ENCODE assay signal across 16 cellular contexts in genomic region chr21:33855190-33855589, GRCh38.
A peak's percentile ranks its signal among the peaks of the same experiment; 100 is the strongest.
DNase-seq lines count a peak whose midpoint lies in the region; ATAC-seq and TF ChIP-seq lines count a peak whose summit lies in the region.
"Had no signal": no experiment of that assay in that cellular context is flagged by ENCODE, and none has a peak within 500 bp of the region (broad histone marks: within the 10 kb centered on the region; RNA-seq: fewer than 3 reads in every experiment).

No MANE protein-coding gene starts in this region.

- H3K79me2 ChIP-seq in OCI-LY1 (ENCODE audit: insufficient read depth, low read length), result no peaks in the 10 kb centered on the region

- no peaks in the 10 kb centered on the region for H4K20me1 ChIP-seq in OCI-LY1 (ENCODE audit: insufficient read depth, low read length)

- no peak overlapping the region for H3K4me3 ChIP-seq in OCI-LY1 (ENCODE audit: low read depth, low read length, poor library complexity, severe bottlenecking)
- H3K4me3 ChIP-seq: colonic mucosa, SJSA1 had no signal

- H3K36me3 Mint-ChIP-seq in chondrocyte (ENCODE audit: low read depth), result no peaks in the 10 kb centered on the region
- H3K36me3 Mint-ChIP-seq: naive thymus-derived CD4-positive, alpha-beta T cell had no signal

- no peaks in the 10 kb centered on the region for H3K9me3 Mint-ChIP-seq in chondrocyte (ENCODE audit: low read depth)
- H3K9me3 Mint-ChIP-seq: naive thymus-derived CD4-positive, alpha-beta T cell had no signal

- no peaks in the 10 kb centered on the region for H3K27me3 Mint-ChIP-seq in chondrocyte (ENCODE audit: low read depth)

- no peaks in the 10 kb centered on the region for H3F3A ChIP-seq in OCI-LY1 (ENCODE audit: insufficient read depth, low read length)

- H3K27ac ChIP-seq in 22Rv1, result no peak overlapping the region
- no peak overlapping the region for H3K27ac ChIP-seq in OCI-LY1 (ENCODE audit: low read depth, low read length, poor library complexity, severe bottlenecking)
- H3K27ac ChIP-seq: colonic mucosa, SJSA1 had no signal

- H3K4me1 Mint-ChIP-seq in chondrocyte (ENCODE audit: low read depth), result peaks cover 26% of the 10 kb centered on the region
- H3K4me1 Mint-ChIP-seq: naive thymus-derived CD4-positive, alpha-beta T cell had no signal

- H3K27ac Mint-ChIP-seq in chondrocyte (ENCODE audit: unreplicated experiment), result no peak overlapping the region
- H3K27ac Mint-ChIP-seq: naive thymus-derived CD4-positive, alpha-beta T cell had no signal

- no peaks in the 10 kb centered on the region for H3K4me1 ChIP-seq in OCI-LY1 (ENCODE audit: insufficient read depth, low read length, severe bottlenecking)
- H3K4me1 ChIP-seq: colonic mucosa had no signal

- peak; percentile 61 for DNase-seq in chondrocyte (ENCODE audit: low spot score)
- DNase-seq in stimulated activated CD4-positive, alpha-beta T cell treated with anti-CD3 and anti-CD28 coated beads, Interleukin-12 subunit alpha, Interleukin-12 subunit beta, amount 100 ng/mL, for 4 hours, result no peak
- no peak for DNase-seq in head of caudate nucleus
- DNase-seq in GM19240 (ENCODE audit: insufficient read length, low spot score), result no peak
- DNase-seq: amniotic stem cell; colonic mucosa; COR-L47; glutamatergic neuron; MV-4-11; naive thymus-derived CD4-positive, alpha-beta T cell; stimulated activated CD4-positive, alpha-beta T cell treated with anti-CD3 and anti-CD28 coated beads, Interleukin-15, amount 100 ng/mL, for 24 hours had no signal

- ATAC-seq in GM19328 (IDR thresholded peaks at IDR 0.05; ENCODE audit: unreplicated experiment), result no peak
- ATAC-seq: naive thymus-derived CD4-positive, alpha-beta T cell had no signal

- H3K9ac ChIP-seq in OCI-LY1 (ENCODE audit: low read length), result no peak overlapping the region

- no peaks in the 10 kb centered on the region for H3K9me2 ChIP-seq in OCI-LY1 (ENCODE audit: low read depth, low read length)

- H3K27me3 ChIP-seq in OCI-LY1 (ENCODE audit: insufficient read depth, low read length), result peaks cover 1% of the 10 kb centered on the region; the same call in 1 of the 2 replicates
- H3K27me3 ChIP-seq: colonic mucosa, SJSA1 had no signal

- H3K36me3 ChIP-seq in OCI-LY1 (ENCODE audit: insufficient read depth, low read length), result no peaks in the 10 kb centered on the region
- H3K36me3 ChIP-seq: colonic mucosa, SJSA1 had no signal

- H3K9me3 ChIP-seq in OCI-LY1 (ENCODE audit: low read length), result no peaks in the 10 kb centered on the region
- H3K9me3 ChIP-seq: colonic mucosa, SJSA1 had no signal

- peak; percentile 41 for TF ChIP-seq CTCF in 22Rv1 (IDR thresholded peaks at IDR 0.05)
- peak; percentile 30; the same call in 1 of the 2 replicates for TF ChIP-seq CTCF in GM12874 (IDR thresholded peaks at IDR 0.05; ENCODE audit: insufficient read depth, low read depth, low read length)
- TF ChIP-seq CTCF in OCI-LY1 (IDR thresholded peaks at IDR 0.05; ENCODE audit: low read length), result peak; percentile 63
- no peak for TF ChIP-seq CTCF in chondrocyte (IDR thresholded peaks at IDR 0.05)

- no peak overlapping the region for H2AFZ ChIP-seq in OCI-LY1 (ENCODE audit: low read length)

- intact Hi-C loops in head of caudate nucleus (cut with DNase I), result no loop called here

- no peak overlapping the region for H3K4me2 ChIP-seq in OCI-LY1 (ENCODE audit: low read length)

- no peak overlapping the region for H3K4me3 Mint-ChIP-seq in chondrocyte (ENCODE audit: unreplicated experiment)
- H3K4me3 Mint-ChIP-seq: naive thymus-derived CD4-positive, alpha-beta T cell had no signal
